Comparison of ENCODE assay signal across 10 cellular contexts in genomic region chr18:47260138-47260923, GRCh38. TPM values are rescaled to one million over a fixed set of nuclear protein-coding genes. Genes with fewer than 3 reads are reported as not detected.
DNase-seq lines count a peak whose midpoint lies in the region; ATAC-seq and TF ChIP-seq lines count a peak whose summit lies in the region.
"Had no signal": no experiment of that assay in that cellular context is flagged by ENCODE, and none has a peak within 500 bp of the region (broad histone marks: within the 10 kb centered on the region; RNA-seq: fewer than 3 reads in every experiment).

No MANE protein-coding gene starts in this region.

- POLR2A ChIA-PET in activated CD4-positive, alpha-beta memory T cell treated with anti-CD3 and anti-CD28 coated beads for 36 hours (lab: Charles Lee) = no interaction called here

- H3K4me1 ChIP-seq in cardiac muscle cell (ENCODE audit: low read depth) (peaks cover 6% of the 10 kb centered on the region), right atrium auricular region (peaks cover 0 to 14% of the 10 kb centered on the region in 2 donors), right cardiac atrium (ENCODE audit: control insufficient read depth, insufficient read depth, low read length) (peaks cover 3% of the 10 kb centered on the region)

- 6% methylated on average over 36 of the region's 36 CpGs for WGBS in right cardiac atrium

- H3K9me3 ChIP-seq in cardiac muscle cell (ENCODE audit: low read depth) (no peaks in the 10 kb centered on the region), right atrium auricular region (no peaks in the 10 kb centered on the region), right cardiac atrium (ENCODE audit: control insufficient read depth, low read length) (no peaks in the 10 kb centered on the region)

- CTCF ChIA-PET in activated CD4-positive, alpha-beta memory T cell treated with anti-CD3 and anti-CD28 coated beads for 36 hours (lab: Charles Lee) = no interaction called here

- peaks cover 83% of the 10 kb centered on the region for H3K27me3 Mint-ChIP-seq in activated CD4-positive, alpha-beta memory T cell treated with anti-CD3 and anti-CD28 coated beads for 36 hours
- H3K27me3 Mint-ChIP-seq in type B pancreatic cell (peaks cover 99% of the 10 kb centered on the region), HFFc6 (ENCODE audit: insufficient read depth) (peaks cover 23% of the 10 kb centered on the region)

- peak; percentile 61 to 89 for DNase-seq in cardiac muscle cell (ENCODE audit: low read depth in 1 of 2, low spot score in 1 of 2)
- DNase-seq in right atrium auricular region (ENCODE audit: low spot score) = no peak
- DNase-seq in activated CD4-positive, alpha-beta memory T cell treated with anti-CD3 and anti-CD28 coated beads for 36 hours = peak; percentile 58
- DNase-seq in right cardiac atrium = peak; percentile 35 to 75 (median 75)
- DNase-seq in type B pancreatic cell (ENCODE audit: extremely low spot score, unreplicated experiment) = peak; percentile 81
- DNase-seq in HFFc6 = no peak
- no peak for DNase-seq in pons (ENCODE audit: low spot score)
- DNase-seq: CD8-positive, alpha-beta memory T cell; NCI-H2029 had no signal

- ATAC-seq in right cardiac atrium (peak in 1 of 2 donors; percentile 44), GM19452 (IDR thresholded peaks at IDR 0.05; ENCODE audit: unreplicated experiment) (no peak)

- no peaks in the 10 kb centered on the region for H3K4me1 Mint-ChIP-seq in activated CD4-positive, alpha-beta memory T cell treated with anti-CD3 and anti-CD28 coated beads for 36 hours (ENCODE audit: low read depth)
- H3K4me1 Mint-ChIP-seq in type B pancreatic cell (ENCODE audit: unreplicated experiment) = no peaks in the 10 kb centered on the region
- peaks cover 8% of the 10 kb centered on the region; the same call in 1 of the 2 replicates for H3K4me1 Mint-ChIP-seq in HFFc6 (ENCODE audit: low read depth)

- H3K36me3 ChIP-seq in cardiac muscle cell = no peaks in the 10 kb centered on the region
- H3K36me3 ChIP-seq in right atrium auricular region = no peaks in the 10 kb centered on the region

- H3K4me3 ChIP-seq in cardiac muscle cell (no peak overlapping the region), right atrium auricular region (no peak overlapping the region), right cardiac atrium (ENCODE audit: low read length) (no peak overlapping the region)

- no peak overlapping the region for H3K27ac ChIP-seq in cardiac muscle cell
- H3K27ac ChIP-seq in right atrium auricular region = no peak overlapping the region
- H3K27ac ChIP-seq in right cardiac atrium (ENCODE audit: low read length) = no peak overlapping the region

- H3K36me3 Mint-ChIP-seq in activated CD4-positive, alpha-beta memory T cell treated with anti-CD3 and anti-CD28 coated beads for 36 hours = no peaks in the 10 kb centered on the region
- H3K36me3 Mint-ChIP-seq in type B pancreatic cell = no peaks in the 10 kb centered on the region
- H3K36me3 Mint-ChIP-seq in HFFc6 (ENCODE audit: low read depth) = no peaks in the 10 kb centered on the region

- H3K27ac Mint-ChIP-seq in activated CD4-positive, alpha-beta memory T cell treated with anti-CD3 and anti-CD28 coated beads for 36 hours = no peak overlapping the region
- H3K27ac Mint-ChIP-seq in type B pancreatic cell (no peak overlapping the region), HFFc6 (no peak overlapping the region)
- H3K27ac Mint-ChIP-seq: CD8-positive, alpha-beta memory T cell had no signal

- H3K4me3 Mint-ChIP-seq in activated CD4-positive, alpha-beta memory T cell treated with anti-CD3 and anti-CD28 coated beads for 36 hours = no peak overlapping the region
- no peak overlapping the region for H3K4me3 Mint-ChIP-seq in type B pancreatic cell
- H3K4me3 Mint-ChIP-seq in HFFc6 = no peak overlapping the region
- H3K4me3 Mint-ChIP-seq: CD8-positive, alpha-beta memory T cell had no signal

- TF ChIP-seq CTCF in cardiac muscle cell (IDR thresholded peaks at IDR 0.05; ENCODE audit: low read depth, low read length) (no peak), right atrium auricular region (IDR thresholded peaks at IDR 0.05) (no peak), type B pancreatic cell (conservative IDR thresholded peaks at IDR 0.05) (peak; percentile 22), HFFc6 (IDR thresholded peaks at IDR 0.05) (no peak)

- intact Hi-C loops in activated CD4-positive, alpha-beta memory T cell treated with anti-CD3 and anti-CD28 coated beads for 36 hours (cut with micrococcal nuclease) = loop anchor here (10.0 kb wide), 1 partner anchor 156 kb away; no protein-coding TSS in a partner anchor
- intact Hi-C loops in right cardiac atrium (cut with DNase I) = no loop called here

- H3K9me3 Mint-ChIP-seq in activated CD4-positive, alpha-beta memory T cell treated with anti-CD3 and anti-CD28 coated beads for 36 hours = no peaks in the 10 kb centered on the region
- no peaks in the 10 kb centered on the region for H3K9me3 Mint-ChIP-seq in type B pancreatic cell
- H3K9me3 Mint-ChIP-seq in HFFc6 = peaks cover 8% of the 10 kb centered on the region; the same call in 1 of the 2 replicates

- peaks cover 100% of the 10 kb centered on the region for H3K27me3 ChIP-seq in cardiac muscle cell
- H3K27me3 ChIP-seq in right atrium auricular region = peaks cover 28 to 37% of the 10 kb centered on the region in 2 donors
- peaks cover 8% of the 10 kb centered on the region for H3K27me3 ChIP-seq in right cardiac atrium (ENCODE audit: control insufficient read depth, insufficient read depth)

RNA-seq across cellular contexts. Expression of gene SKOR2, which starts 8.9 kb away (rescaled TPM):
- not detected in 2 replicates for total RNA-seq in cardiac muscle cell
- polyA plus RNA-seq in cardiac muscle cell = not detected in 2 replicates
- total RNA-seq in right atrium auricular region = not detected
- not detected for total RNA-seq in activated CD4-positive, alpha-beta memory T cell treated with anti-CD3 and anti-CD28 coated beads for 36 hours
- not detected for total RNA-seq in right cardiac atrium
- polyA plus RNA-seq in right cardiac atrium = not detected
- 0.81 and 0.87 TPM in 2 replicates for total RNA-seq in type B pancreatic cell (ENCODE audit: low replicate concordance)
- total RNA-seq in HFFc6 (2021; fragmentation: NEBNext Ultra II Directional; extraction: Animal tissue kit (Norgen Biotek cat#: 25700)) = not detected
- total RNA-seq: CD8-positive, alpha-beta memory T cell had no signal
- polyA plus RNA-seq: CD8-positive, alpha-beta memory T cell had no signal

Comparison
In these comparisons a context has a peak if more than half of its experiments do, and no peak if none do; other contexts are left out.
1. DNase-seq: peak in cardiac muscle cell (2 of 2), activated CD4-positive, alpha-beta memory T cell treated with anti-CD3 and anti-CD28 coated beads for 36 hours (single experiment), right cardiac atrium (3 of 3) and type B pancreatic cell (single experiment); none in right atrium auricular region (single experiment), HFFc6 (single experiment) and pons (single experiment).